10 cellular contexts compared by ENCODE assay signal in the genomic region with DNA sequence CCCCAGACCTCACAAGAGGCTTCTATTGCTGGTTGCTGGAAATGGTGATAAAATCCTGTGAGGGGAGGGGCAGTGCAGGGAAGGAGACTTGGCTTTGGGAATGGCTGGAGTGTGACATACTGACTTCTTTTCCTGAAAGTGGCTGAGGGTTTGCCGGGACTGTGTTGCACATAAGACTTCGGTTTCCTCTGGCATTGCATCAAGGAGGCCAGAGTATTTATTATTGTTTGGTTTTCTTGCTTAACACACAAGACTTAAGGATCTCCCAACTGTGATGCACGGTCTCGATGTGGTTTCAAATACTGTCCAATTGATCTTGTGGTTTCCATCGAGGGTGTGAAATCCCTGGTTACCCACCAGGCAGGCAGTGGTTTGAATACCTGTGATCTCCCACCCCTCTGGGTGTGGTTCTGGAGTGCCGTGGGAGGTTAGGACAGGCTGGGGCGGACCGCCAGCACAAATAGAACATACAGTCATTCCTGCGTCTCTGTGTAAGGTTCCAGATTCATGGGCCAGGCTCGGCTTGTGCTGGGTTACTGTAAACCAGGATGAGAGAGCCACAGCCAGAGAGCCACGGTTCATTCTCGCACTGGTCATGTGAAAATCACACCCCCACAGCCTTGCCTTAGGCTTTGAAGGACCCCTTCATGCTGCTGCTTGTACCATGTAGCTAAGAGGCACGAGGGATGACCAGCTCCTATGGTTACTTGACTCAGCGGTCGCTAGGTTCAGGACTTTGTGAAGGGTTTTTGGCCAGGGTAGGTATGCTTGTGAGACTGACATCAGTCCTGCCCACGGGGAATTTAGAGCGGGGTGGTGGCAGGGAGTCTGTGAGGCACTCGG. TPM values are rescaled to one million over a fixed set of nuclear protein-coding genes. Genes with fewer than 3 reads are reported as not detected.
DNase-seq lines count a peak whose midpoint lies in the region; ATAC-seq and TF ChIP-seq lines count a peak whose summit lies in the region.
"Had no signal": no experiment of that assay in that cellular context is flagged by ENCODE, and none has a peak within 500 bp of the region (broad histone marks: within the 10 kb centered on the region; RNA-seq: fewer than 3 reads in every experiment).

No MANE protein-coding gene starts in this region.

- H3K9me3 ChIP-seq in fibroblast of lung (ENCODE audit: control insufficient read depth, insufficient read depth, low read depth, low read length) = no peaks in the 10 kb centered on the region

- peak overlapping the region; percentile 73 for H3K4me2 ChIP-seq in fibroblast of lung (ENCODE audit: extremely low read depth, insufficient read depth, low read length)

- H3K4me1 ChIP-seq in ACC112 (ENCODE audit: control insufficient read depth, insufficient read depth, low read length, unreplicated experiment) (peaks cover 64% of the 10 kb centered on the region), fibroblast of lung (ENCODE audit: control insufficient read depth, extremely low read depth, insufficient read depth, low read length) (peaks cover 23% of the 10 kb centered on the region)

- peak overlapping the region; percentile 50 for H3K9ac ChIP-seq in fibroblast of lung (ENCODE audit: insufficient read depth, low read length)

- H3K4me3 Mint-ChIP-seq in nephron = peak overlapping the region; percentile 41 to 73 (median 55)

- H2AFZ ChIP-seq in ACC112 (ENCODE audit: low read length, unreplicated experiment) (no peak overlapping the region), fibroblast of lung (ENCODE audit: low read length) (no peak overlapping the region)

- H3K79me2 ChIP-seq in ACC112 (ENCODE audit: control insufficient read depth, insufficient read depth, low read length, unreplicated experiment) (peaks cover 63% of the 10 kb centered on the region), fibroblast of lung (ENCODE audit: control insufficient read depth, insufficient read depth, low read length) (peaks cover 6% of the 10 kb centered on the region)

- DNase-seq in RPMI7951 (ENCODE audit: low read depth) (peak; percentile 35), fibroblast of lung (ENCODE audit: low read depth in 2 of 2) (peak; percentile 96 to 99), 8988T (no peak), germinal center (ENCODE audit: low spot score) (no peak), cerebellum (ENCODE audit: low spot score) (no peak)
- DNase-seq: Calu3; stimulated activated CD4-positive, alpha-beta T cell treated with anti-CD3 and anti-CD28 coated beads, Interleukin-2, amount 100 ng/mL, for 24 hours had no signal

- H3K4me3 ChIP-seq in ACC112 (ENCODE audit: low read depth, low read length) = peak overlapping the region; percentile 60
- H3K4me3 ChIP-seq in fibroblast of lung (replicated peaks in 1 of 4; ENCODE audit: control extremely low read depth in 1 of 4, insufficient read depth in 1 of 4, low read depth in 3 of 4, low read length in 4 of 4) = peak overlapping the region in 1 of 4 experiments; percentile 34

- H3K4me1 Mint-ChIP-seq in nephron = peaks cover 76% of the 10 kb centered on the region

- H3K36me3 ChIP-seq in ACC112 (ENCODE audit: insufficient read depth, low read length) (no peaks in the 10 kb centered on the region), fibroblast of lung (ENCODE audit: control insufficient read depth, insufficient read depth, low read length) (no peaks in the 10 kb centered on the region)

- H3K27me3 Mint-ChIP-seq in nephron (ENCODE audit: low read depth) = no peaks in the 10 kb centered on the region

- H3K27ac Mint-ChIP-seq in nephron = peak overlapping the region; percentile 93 to 100 (median 97)

- peak overlapping the region; percentile 96 for H3K27ac ChIP-seq in ACC112 (ENCODE audit: low read depth, low read length)
- H3K27ac ChIP-seq in fibroblast of lung (ENCODE audit: insufficient read depth, low read length) = peak overlapping the region; percentile 70

- H3K27me3 ChIP-seq in ACC112 (ENCODE audit: insufficient read depth, low read length) (no peaks in the 10 kb centered on the region), fibroblast of lung (ENCODE audit: control insufficient read depth, insufficient read depth, low read length) (no peaks in the 10 kb centered on the region)

- peaks cover 3% of the 10 kb centered on the region for H4K20me1 ChIP-seq in fibroblast of lung (ENCODE audit: control insufficient read depth, extremely low read depth, insufficient read depth, low read length)

- H3K9me3 Mint-ChIP-seq in nephron = no peaks in the 10 kb centered on the region

- no peak for ATAC-seq in GM21528 (IDR thresholded peaks at IDR 0.05; ENCODE audit: low FRiP score, unreplicated experiment)

- TF ChIP-seq CTCF in fibroblast of lung (conservative IDR thresholded peaks at IDR 0.05 in 1 of 2, IDR thresholded peaks at IDR 0.05 in 1 of 2; ENCODE audit: low read depth in 1 of 2, low read length in 2 of 2) = no peak
- no peak for TF ChIP-seq CTCF in nephron (IDR thresholded peaks at IDR 0.05; ENCODE audit: unreplicated experiment in 3 of 3)

- peaks cover 12% of the 10 kb centered on the region for H3K36me3 Mint-ChIP-seq in nephron (ENCODE audit: low read depth)

RNA-seq across cellular contexts. Expression of a gene that starts 39.2 kb away (rescaled TPM):
- total RNA-seq in RPMI7951 (2014; rRNA removed; shearing (Covaris generic)) = 16.8 and 22.5 TPM in 2 replicates
- total RNA-seq in fibroblast of lung (28.8 and 40.0 TPM in 2 replicates), cerebellum (29.6 TPM)
- polyA plus RNA-seq in fibroblast of lung = 33.7 and 36.8 TPM in 2 replicates
- polyA plus RNA-seq in fibroblast of lung (2012) = 26.7 and 34.8 TPM in 2 replicates
- 60.4 and 66.8 TPM in 2 replicates for polyA minus RNA-seq in fibroblast of lung (ENCODE audit: low replicate concordance)

RNA-seq across cellular contexts. Expression of a gene that starts 54.3 kb away (rescaled TPM):
- total RNA-seq in RPMI7951 (2014; rRNA removed; shearing (Covaris generic)) = not detected in 2 replicates
- total RNA-seq in fibroblast of lung (not detected in 2 replicates), cerebellum (not detected)
- not detected in 2 replicates for polyA plus RNA-seq in fibroblast of lung
- not detected in 2 replicates for polyA plus RNA-seq in fibroblast of lung (2012)
- polyA minus RNA-seq in fibroblast of lung (ENCODE audit: low replicate concordance) = not detected in 2 replicates
- total RNA-seq: Calu3 had no signal

Comparison
In these comparisons a context has a peak if more than half of its experiments do, and no peak if none do; other contexts are left out.
1. DNase-seq: peak in RPMI7951 (single experiment) and fibroblast of lung (2 of 2); none in 8988T (single experiment), germinal center (single experiment) and cerebellum (single experiment).